In genomic region chr6:28587746-28588075, GRCh38 we compare ENCODE assay signal across 8 cellular contexts.
DNase-seq lines count a peak whose midpoint lies in the region; ATAC-seq and TF ChIP-seq lines count a peak whose summit lies in the region.

No MANE protein-coding gene starts in this region.

- peak overlapping the region; percentile 91 for H3K9ac ChIP-seq in SK-N-MC (ENCODE audit: insufficient read length)
- no peak overlapping the region for H3K9ac ChIP-seq in rectal smooth muscle tissue (ENCODE audit: low read length)

- H3K9me3 ChIP-seq in SK-N-MC (ENCODE audit: low read depth, low read length) = no peaks in the 10 kb centered on the region

- TF ChIP-seq CTCF in fibroblast of mammary gland (conservative IDR thresholded peaks at IDR 0.05; ENCODE audit: control insufficient read depth, insufficient read depth, low read depth, low read length) = no peak

- peaks cover 15% of the 10 kb centered on the region for H3K27me3 ChIP-seq in rectal smooth muscle tissue (ENCODE audit: control insufficient read depth, insufficient read depth, low read length)

- ATAC-seq in HG03439 (IDR thresholded peaks at IDR 0.05; ENCODE audit: unreplicated experiment) = no peak

- H3K27ac ChIP-seq in SK-N-MC (0 out of 2 replicates have a peak overlapping the region, but pooled peaks have one; percentile 82), rectal smooth muscle tissue (ENCODE audit: low read depth, low read length) (no peak overlapping the region)

- DNase-seq in SK-N-MC (ENCODE audit: low read depth, low spot score) (no peak), fibroblast of mammary gland (ENCODE audit: low read depth) (peak; percentile 48), NCI-H1436 treated with DMSO at 0.1 percent for 48 hours (lab: John Stamatoyannopoulos, UW) (no peak), NCI-H128 (lab: John Stamatoyannopoulos, UW; ENCODE audit: unreplicated experiment) (no peak), posterior vena cava (ENCODE audit: low spot score) (no peak)

- intact Hi-C loops in posterior vena cava (cut with DNase I) = no loop called here

- no peaks in the 10 kb centered on the region for H3K4me1 ChIP-seq in rectal smooth muscle tissue (ENCODE audit: control insufficient read depth, insufficient read depth, low read length)

- no peaks in the 10 kb centered on the region for H3K36me3 ChIP-seq in SK-N-MC (ENCODE audit: insufficient read depth, low read length)
- no peaks in the 10 kb centered on the region for H3K36me3 ChIP-seq in rectal smooth muscle tissue (ENCODE audit: control insufficient read depth, insufficient read depth, low read length)

- H3K4me3 ChIP-seq in GM08714 (ENCODE audit: low read length) = peak overlapping the region; percentile 75
- H3K4me3 ChIP-seq in SK-N-MC = peak overlapping the region; percentile 97
- H3K4me3 ChIP-seq in fibroblast of mammary gland (ENCODE audit: control insufficient read depth, low read depth, low read length) = peak overlapping the region; percentile 75
- H3K4me3 ChIP-seq in rectal smooth muscle tissue (ENCODE audit: low read length) = peak overlapping the region; percentile 79
